ENCODE assay signal across 36 cellular contexts in genomic region chr13:111367340-111367739, GRCh38. TPM values are rescaled to one million over a fixed set of nuclear protein-coding genes. Genes with fewer than 3 reads are reported as not detected.
"Had no signal": no experiment of that assay in that cellular context is flagged by ENCODE, and none has a peak within 500 bp of the region (broad histone marks: within the 10 kb centered on the region; RNA-seq: fewer than 3 reads in every experiment).

No MANE protein-coding gene starts in this region.

- H3K4me3 ChIP-seq: ascending aorta, cardiac muscle cell, K562, PC-9 had no signal

- H2AFZ ChIP-seq: PC-9 had no signal

- H3K4me3 Mint-ChIP-seq: activated CD4-positive, alpha-beta T cell treated with anti-CD3 and anti-CD28 coated beads, Interleukin-2, amount 10 ng/mL, durations not matched to agents 7 days and 5 days; activated CD8-positive, alpha-beta T cell treated with anti-CD3 and anti-CD28 coated beads, Interleukin-2, amount 10 ng/mL, durations not matched to agents 7 days and 5 days; activated naive CD4-positive, alpha-beta T cell treated with anti-CD3 and anti-CD28 coated beads, Interleukin-2, amount 50 U/mL, for 24 hours; activated naive CD8-positive, alpha-beta T cell treated with anti-CD3 and anti-CD28 coated beads, Interleukin-2, amount 10 ng/mL, durations not matched to agents 7 days and 5 days; activated T-cell treated with anti-CD3 and anti-CD28 coated beads, Interleukin-2, amount 50 U/mL, for 24 hours; central memory CD8-positive, alpha-beta T cell had no signal

- H3K4me1 Mint-ChIP-seq: activated CD4-positive, alpha-beta T cell treated with anti-CD3 and anti-CD28 coated beads, Interleukin-2, amount 10 ng/mL, durations not matched to agents 7 days and 5 days; activated naive CD4-positive, alpha-beta T cell treated with anti-CD3 and anti-CD28 coated beads, Interleukin-2, amount 50 U/mL, for 24 hours; activated naive CD8-positive, alpha-beta T cell treated with anti-CD3 and anti-CD28 coated beads, Interleukin-2, amount 10 ng/mL, durations not matched to agents 7 days and 5 days; central memory CD8-positive, alpha-beta T cell had no signal

- H3K9me3 ChIP-seq: ascending aorta had no signal

- H3K27ac ChIP-seq: ascending aorta, cardiac muscle cell, PC-9, RWPE1, WERI-Rb-1 had no signal

- H3K27me3 ChIP-seq: ascending aorta, cardiac muscle cell had no signal

- H3K27me3 Mint-ChIP-seq: activated CD4-positive, alpha-beta T cell treated with anti-CD3 and anti-CD28 coated beads, Interleukin-2, amount 10 ng/mL, durations not matched to agents 7 days and 5 days; activated naive CD4-positive, alpha-beta T cell treated with anti-CD3 and anti-CD28 coated beads, Interleukin-2, amount 50 U/mL, for 24 hours had no signal

- H3K9me3 Mint-ChIP-seq: activated naive CD4-positive, alpha-beta T cell treated with anti-CD3 and anti-CD28 coated beads, Interleukin-2, amount 50 U/mL, for 24 hours; activated T-cell treated with anti-CD3 and anti-CD28 coated beads, Interleukin-2, amount 50 U/mL, for 24 hours; activated T-helper 2 cell treated with anti-CD3 and anti-CD28 coated beads, Interferon-gamma antibody, Interleukin-2, Interleukin-4, amounts not matched to agents 10 μg/mL and 5 μg/mL and 100 μg/mL, durations not matched to agents 14 hours and 24 hours and 36 hours; central memory CD8-positive, alpha-beta T cell had no signal

- H3K36me3 Mint-ChIP-seq: activated naive CD4-positive, alpha-beta T cell treated with anti-CD3 and anti-CD28 coated beads, Interleukin-2, amount 50 U/mL, for 24 hours; activated naive CD8-positive, alpha-beta T cell treated with anti-CD3 and anti-CD28 coated beads, Interleukin-2, amount 10 ng/mL, durations not matched to agents 7 days and 5 days had no signal

- H3K4me1 ChIP-seq: ascending aorta had no signal

- DNase-seq: activated CD4-positive, alpha-beta T cell treated with anti-CD3 and anti-CD28 coated beads for 1 hour; activated CD4-positive, alpha-beta T cell treated with anti-CD3 and anti-CD28 coated beads, Interleukin-2, amount 10 ng/mL, durations not matched to agents 7 days and 5 days; activated CD4-positive, alpha-beta T cell treated with anti-CD3 and anti-CD28 coated beads, Interleukin-2, amount 50 U/mL, for 48 hours; activated CD4-positive, CD25-positive, alpha-beta regulatory T cell; activated CD8-positive, alpha-beta T cell treated with anti-CD3 and anti-CD28 coated beads, Interleukin-2, amount 10 ng/mL, durations not matched to agents 7 days and 5 days; activated gamma-delta T cell; activated naive CD4-positive, alpha-beta T cell treated with Interleukin-2 at 50 U/mL for 16 hours; activated naive CD8-positive, alpha-beta T cell treated with anti-CD3 and anti-CD28 coated beads, Interleukin-2, amount 10 ng/mL, durations not matched to agents 7 days and 5 days; activated T-cell treated with anti-CD3 and anti-CD28 coated beads, Interleukin-2, amount 50 U/mL, for 24 hours; amygdala; NCI-H1092; NCI-H1436 treated with DMSO at 0.1 percent for 48 hours; NCI-H1694 treated with DMSO at 0.1 percent for 48 hours; NCI-H2029; NCI-H2171 treated with DMSO at 0.1 percent for 48 hours; NCI-H2227 treated with DMSO at 0.1 percent for 48 hours; NCI-H446 treated with DMSO at 0.1 percent for 48 hours; NCI-H524; NCI-H748 treated with DMSO at 0.1 percent for 48 hours; PC-9; SIG-M5; SW 1271; T-helper 1 cell; T-helper 2 cell; T-helper 9 cell; WERI-Rb-1 had no signal

- ATAC-seq: activated CD8-positive, alpha-beta T cell treated with anti-CD3 and anti-CD28 coated beads, Interleukin-2, amount 10 ng/mL, durations not matched to agents 7 days and 5 days; K562; Right ventricle myocardium inferior had no signal

- H3K4me2 ChIP-seq: PC-9 had no signal

- H3K27ac Mint-ChIP-seq: activated CD4-positive, alpha-beta T cell treated with anti-CD3 and anti-CD28 coated beads, Interleukin-2, amount 10 ng/mL, durations not matched to agents 7 days and 5 days; activated CD8-positive, alpha-beta T cell treated with anti-CD3 and anti-CD28 coated beads, Interleukin-2, amount 10 ng/mL, durations not matched to agents 7 days and 5 days; activated naive CD4-positive, alpha-beta T cell treated with anti-CD3 and anti-CD28 coated beads, Interleukin-2, amount 50 U/mL, for 24 hours; activated naive CD8-positive, alpha-beta T cell treated with anti-CD3 and anti-CD28 coated beads, Interleukin-2, amount 10 ng/mL, durations not matched to agents 7 days and 5 days; activated T-cell treated with anti-CD3 and anti-CD28 coated beads, Interleukin-2, amount 50 U/mL, for 24 hours; activated T-helper 2 cell treated with anti-CD3 and anti-CD28 coated beads, Interferon-gamma antibody, Interleukin-2, Interleukin-4, amounts not matched to agents 10 μg/mL and 5 μg/mL and 100 μg/mL, durations not matched to agents 14 hours and 24 hours and 36 hours had no signal

- H3K36me3 ChIP-seq: ascending aorta, cardiac muscle cell, WERI-Rb-1 had no signal

RNA-seq across cellular contexts. Expression of gene TEX29, which starts 46.9 kb away (rescaled TPM):
- total RNA-seq: activated CD8-positive, alpha-beta T cell treated with anti-CD3 and anti-CD28 coated beads, Interleukin-2, amount 10 ng/mL, durations not matched to agents 7 days and 5 days; ascending aorta; cardiac muscle cell; K562; MCF 10A; OCI-LY7; PC-9; Right ventricle myocardium inferior had no signal
- polyA plus RNA-seq: cardiac muscle cell had no signal
